ENCODE assay signal across 18 cellular contexts in genomic region chr15:81161215-81161673, GRCh38. TPM values are rescaled to one million over a fixed set of nuclear protein-coding genes. Genes with fewer than 3 reads are reported as not detected.
DNase-seq lines count a peak whose midpoint lies in the region; ATAC-seq and TF ChIP-seq lines count a peak whose summit lies in the region.
"Had no signal": no experiment of that assay in that cellular context is flagged by ENCODE, and none has a peak within 500 bp of the region (broad histone marks: within the 10 kb centered on the region; RNA-seq: fewer than 3 reads in every experiment).

No MANE protein-coding gene starts in this region.

- no peaks in the 10 kb centered on the region for H3K27me3 ChIP-seq in heart left ventricle
- H3K27me3 ChIP-seq in uterus = no peaks in the 10 kb centered on the region
- H3K27me3 ChIP-seq: pancreas had no signal

- H3K36me3 Mint-ChIP-seq in activated naive CD8-positive, alpha-beta T cell treated with anti-CD3 and anti-CD28 coated beads for 36 hours = no peaks in the 10 kb centered on the region
- H3K36me3 Mint-ChIP-seq in naive B cell = no peaks in the 10 kb centered on the region

- H3K27ac ChIP-seq in heart left ventricle = peak overlapping the region in 11 of 12 donors; percentile 0 to 76 (median 63)
- H3K27ac ChIP-seq in uterus = peak overlapping the region; percentile 20 to 51
- H3K27ac ChIP-seq: epithelial cell of prostate, pancreas had no signal

- no peak for TF ChIP-seq CTCF in heart left ventricle (IDR thresholded peaks at IDR 0.05)
- no peak for TF ChIP-seq CTCF in uterus (IDR thresholded peaks at IDR 0.05)

- TF ChIP-seq POLR2A in heart left ventricle (IDR thresholded peaks at IDR 0.05) (no peak), uterus (IDR thresholded peaks at IDR 0.05) (no peak)

- H3K36me3 ChIP-seq in heart left ventricle = no peaks in the 10 kb centered on the region
- no peaks in the 10 kb centered on the region for H3K36me3 ChIP-seq in uterus
- H3K36me3 ChIP-seq: pancreas had no signal

- H3K9me3 ChIP-seq in heart left ventricle (no peaks in the 10 kb centered on the region), uterus (no peaks in the 10 kb centered on the region)
- H3K9me3 ChIP-seq: pancreas had no signal

- H3K9me3 Mint-ChIP-seq in activated naive CD8-positive, alpha-beta T cell treated with anti-CD3 and anti-CD28 coated beads for 36 hours = no peaks in the 10 kb centered on the region
- peaks cover 0 to 2% (median 0%) of the 10 kb centered on the region in 7 donors for H3K9me3 Mint-ChIP-seq in naive B cell
- H3K9me3 Mint-ChIP-seq: activated T-cell treated with anti-CD3 and anti-CD28 coated beads, Interleukin-2, amount 50 U/mL, for 4 hours had no signal

- H3K4me1 ChIP-seq in heart left ventricle (peaks cover 0 to 40% (median 26%) of the 10 kb centered on the region in 12 donors), uterus (peaks cover 0 to 7% of the 10 kb centered on the region in 2 donors)
- H3K4me1 ChIP-seq: pancreas had no signal

- peak overlapping the region; percentile 2 for H3K27ac Mint-ChIP-seq in activated naive CD8-positive, alpha-beta T cell treated with anti-CD3 and anti-CD28 coated beads for 36 hours
- H3K27ac Mint-ChIP-seq in naive B cell = peak overlapping the region in 4 of 6 donors; percentile 9 to 85 (median 42)

- no peak for DNase-seq in heart left ventricle
- DNase-seq in cardiac septum (ENCODE audit: low spot score) = no peak
- peak; percentile 10 for DNase-seq in activated naive CD8-positive, alpha-beta T cell treated with anti-CD3 and anti-CD28 coated beads for 36 hours
- no peak for DNase-seq in naive B cell
- DNase-seq in uterus = no peak
- no peak for DNase-seq in NCI-H2196 (lab: John Stamatoyannopoulos, UW; ENCODE audit: unreplicated experiment)
- no peak for DNase-seq in EL
- no peak for DNase-seq in A172 (ENCODE audit: low spot score)
- DNase-seq: activated CD4-positive, CD25-positive, alpha-beta regulatory T cell; activated T-cell treated with anti-CD3 and anti-CD28 coated beads, Interleukin-2, amount 50 U/mL, for 4 hours; NCI-H526 treated with DMSO at 0.1 percent for 48 hours; pancreas; SW 1271 had no signal

- ATAC-seq in heart left ventricle (peak in 1 of 4 donors; percentile 3), naive B cell (ENCODE audit: low read depth in 2 of 2) (no peak)
- ATAC-seq: activated T-cell treated with anti-CD3 and anti-CD28 coated beads, Interleukin-2, amount 50 U/mL, for 4 hours; Panc1; pancreas had no signal

- 34 to 52% (median 38%) methylated on average over 4 of the region's 4 CpGs for WGBS in heart left ventricle, 4 donors

- no peaks in the 10 kb centered on the region for H3K27me3 Mint-ChIP-seq in activated naive CD8-positive, alpha-beta T cell treated with anti-CD3 and anti-CD28 coated beads for 36 hours
- H3K27me3 Mint-ChIP-seq in naive B cell = peaks cover 13 to 31% (median 20%) of the 10 kb centered on the region in 3 donors

- H3K4me3 ChIP-seq in heart left ventricle (no peak overlapping the region), uterus (no peak overlapping the region)
- H3K4me3 ChIP-seq: coronary artery, pancreas had no signal

- no peak overlapping the region for H3K4me3 Mint-ChIP-seq in activated naive CD8-positive, alpha-beta T cell treated with anti-CD3 and anti-CD28 coated beads for 36 hours
- H3K4me3 Mint-ChIP-seq in naive B cell = peak overlapping the region in 2 of 8 donors; percentile 16 to 53
- H3K4me3 Mint-ChIP-seq: activated T-cell treated with anti-CD3 and anti-CD28 coated beads, Interleukin-2, amount 50 U/mL, for 4 hours had no signal

- intact Hi-C loops in heart left ventricle (cut with DNase I) = loop anchor here in 2 of 10 donors (5.0 to 10.0 kb wide), 2 partner anchors 61 to 64 kb away; no protein-coding TSS in a partner anchor
- intact Hi-C loops in cardiac septum (cut with DNase I) = loop anchor here (2.0 kb wide), 1 partner anchor 64 kb away; no protein-coding TSS in a partner anchor
- intact Hi-C loops in uterus (cut with DNase I; ENCODE audit: low total_unique reads) = no loop called here

- H3K4me1 Mint-ChIP-seq in activated naive CD8-positive, alpha-beta T cell treated with anti-CD3 and anti-CD28 coated beads for 36 hours = peaks cover 21% of the 10 kb centered on the region
- H3K4me1 Mint-ChIP-seq in naive B cell = peaks cover 6 to 14% (median 10%) of the 10 kb centered on the region in 3 donors

RNA-seq across cellular contexts. Expression of gene CFAP161, which starts 27.2 kb away (rescaled TPM):
- total RNA-seq in heart left ventricle = 1 to 10 TPM in 3 of 9 donors, under 1 TPM in 5, not detected in 1; 0.22 to 2.0 (median 0.81) TPM
- polyA plus RNA-seq in heart left ventricle = under 1 TPM in 1 of 2 donors, not detected in 1; 0.30 TPM
- 1.7 TPM for total RNA-seq in cardiac septum
- total RNA-seq in activated naive CD8-positive, alpha-beta T cell treated with anti-CD3 and anti-CD28 coated beads for 36 hours = not detected
- polyA plus RNA-seq in naive B cell (ENCODE audit: low read depth in 6 of 6) = under 1 TPM in 1 of 6 donors, not detected in 5; 0.40 TPM
- total RNA-seq in uterus = 1 to 10 TPM in 2 of 4 donors, not detected in 2; 2.8 to 3.3 TPM
- total RNA-seq in A172 (2014; rRNA removed; shearing (Covaris generic)) = not detected in 2 replicates
- total RNA-seq: activated T-cell treated with anti-CD3 and anti-CD28 coated beads, Interleukin-2, amount 50 U/mL, for 4 hours; M059J had no signal
- polyA plus RNA-seq: aorta had no signal

RNA-seq across cellular contexts. Expression of gene IL16, which starts 35.4 kb away (rescaled TPM):
- total RNA-seq in heart left ventricle (10 to 100 TPM in 2 of 9 donors, 1 to 10 TPM in 7; 1.2 to 21.6 (median 3.9) TPM), cardiac septum (2.5 TPM), uterus (10 to 100 TPM; 16.6 to 69.2 (median 23.1) TPM)
- polyA plus RNA-seq in heart left ventricle (1 to 10 TPM; 2.5 to 2.8 TPM), naive B cell (ENCODE audit: low read depth in 6 of 6) (100 to 1,000 TPM; 146 to 315 (median 222) TPM)
- 100 to 1,000 TPM; 106 to 110 TPM for total RNA-seq in activated naive CD8-positive, alpha-beta T cell treated with anti-CD3 and anti-CD28 coated beads for 36 hours
- total RNA-seq in A172 (2014; rRNA removed; shearing (Covaris generic)) = 0.02 TPM in 1 of 2 replicates, not detected in the other
- total RNA-seq: M059J had no signal
